1 cellular context compared by ENCODE assay signal in the genomic region with DNA sequence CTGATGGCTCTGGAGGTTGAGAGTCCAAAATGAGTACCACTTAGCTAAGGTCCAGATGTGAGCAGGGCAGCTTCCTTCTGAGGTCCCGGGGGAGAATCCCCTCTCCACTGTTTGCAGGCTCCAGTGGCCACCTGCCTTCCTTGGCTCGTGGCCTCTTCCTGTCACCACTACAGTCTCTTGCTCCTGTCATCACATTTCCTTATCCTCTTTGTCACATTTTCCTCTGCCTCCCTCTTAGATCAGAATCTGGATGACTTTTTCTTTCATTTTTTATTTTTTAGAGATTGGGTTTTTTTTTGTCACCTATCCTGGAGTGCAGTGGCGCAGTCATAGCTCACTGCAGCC.
TF ChIP-seq lines count a peak whose summit lies in the region.

No MANE protein-coding gene starts in this region.

TF ChIP-seq in WTC11, 78 proteins besides CTCF, POLR2A, EP300 and RAD21 (continued from another document):
- no peak for TF ChIP-seq ZBTB43 (CRISPR knock-in tag; IDR thresholded peaks at IDR 0.05)
- TF ChIP-seq NR3C1 (CRISPR knock-in tag; conservative IDR thresholded peaks at IDR 0.05; ENCODE audit: low read depth): no peak
- TF ChIP-seq JUN (CRISPR knock-in tag; IDR thresholded peaks at IDR 0.05): no peak
- TF ChIP-seq STAT6 (CRISPR knock-in tag; conservative IDR thresholded peaks at IDR 0.05; ENCODE audit: low read depth): no peak
- no peak for TF ChIP-seq ZNF532 (CRISPR knock-in tag; IDR thresholded peaks at IDR 0.05; ENCODE audit: borderline replicate concordance)
- TF ChIP-seq NFATC4 (CRISPR knock-in tag; IDR thresholded peaks at IDR 0.05): no peak
- no peak for TF ChIP-seq ZBTB21 (CRISPR knock-in tag; IDR thresholded peaks at IDR 0.05; ENCODE audit: borderline replicate concordance)
- no peak for TF ChIP-seq RORB (CRISPR knock-in tag; IDR thresholded peaks at IDR 0.05)
